8 cellular contexts compared by ENCODE assay signal in the genomic region with DNA sequence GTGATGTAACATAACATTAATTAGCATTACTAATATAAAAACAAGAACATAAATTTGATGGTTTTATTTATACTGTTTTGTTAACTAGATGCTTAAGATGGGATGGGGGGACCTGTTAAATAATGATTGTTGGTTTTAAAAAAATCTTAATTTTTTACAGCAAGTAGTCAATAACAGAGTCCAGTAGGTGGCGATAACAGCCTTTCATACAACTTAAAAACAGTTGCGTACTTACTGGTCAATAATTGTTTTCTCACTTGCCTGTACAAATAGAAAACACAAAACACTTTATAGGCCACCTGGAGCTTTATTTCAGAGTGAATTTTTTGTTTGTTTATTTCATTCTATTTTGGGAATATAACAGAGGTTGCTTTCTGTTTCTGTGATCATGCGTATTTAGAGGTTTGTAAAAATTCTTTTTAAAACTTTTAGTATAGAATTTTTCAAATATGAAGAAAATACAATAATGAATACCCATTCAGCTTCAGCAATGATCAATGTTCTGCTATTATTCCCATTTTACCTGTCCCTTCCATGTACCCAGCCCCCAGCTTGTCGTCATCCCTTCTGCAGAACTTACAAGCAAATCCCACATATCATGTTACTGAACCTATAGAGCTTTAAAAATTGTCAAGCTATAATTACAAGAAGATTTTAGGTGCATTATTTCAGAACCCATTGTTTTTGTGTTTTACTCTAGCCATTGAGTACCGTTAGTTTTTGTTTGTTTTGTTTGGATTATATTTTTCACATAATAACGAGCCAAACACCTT.
DNase-seq lines count a peak whose midpoint lies in the region; ATAC-seq and TF ChIP-seq lines count a peak whose summit lies in the region.

No MANE protein-coding gene starts in this region.

- no peaks in the 10 kb centered on the region for H3K36me3 ChIP-seq in right lobe of liver

- WGBS in right lobe of liver (ENCODE audit: insufficient coverage, low coverage, low lambda C conversion rate, missing lambda C conversion rate): 53% methylated on average over 6 of the region's 6 CpGs

- DNase-seq in DMS153 (lab: John Stamatoyannopoulos, UW) (peak; percentile 79), NCI-H748 (lab: John Stamatoyannopoulos, UW; ENCODE audit: unreplicated experiment) (peak; percentile 79), cardiac fibroblast (ENCODE audit: low read depth in 2 of 2) (peak; percentile 76 to 81), right lobe of liver (no peak)

- no peaks in the 10 kb centered on the region for H3K27me3 ChIP-seq in right lobe of liver

- H3K9me3 ChIP-seq in right lobe of liver: no peaks in the 10 kb centered on the region

- intact Hi-C loops in right lobe of liver (cut with DNase I): loop anchor here in 1 of 2 donors (10.0 kb wide), 1 partner anchor 555 kb away; no protein-coding TSS in a partner anchor

- no peaks in the 10 kb centered on the region for H3K4me1 ChIP-seq in right lobe of liver

- H3K27ac ChIP-seq in right lobe of liver: no peak overlapping the region

- H3K4me3 ChIP-seq in cardiac fibroblast (replicated peaks in 1 of 2; ENCODE audit: low read depth in 2 of 2, low read length in 2 of 2) (no peak overlapping the region), right lobe of liver (no peak overlapping the region)

- TF ChIP-seq POLR2A in right lobe of liver (IDR thresholded peaks at IDR 0.05): no peak

- TF ChIP-seq CTCF in cardiac fibroblast (IDR thresholded peaks at IDR 0.05; ENCODE audit: low read depth, low read length) (peak; percentile 60), right lobe of liver (IDR thresholded peaks at IDR 0.05) (peak; percentile 61 to 68 (median 64))

- peak; percentile 64 for ATAC-seq in HG02981 (IDR thresholded peaks at IDR 0.05; ENCODE audit: unreplicated experiment)
- ATAC-seq in right lobe of liver: peak; percentile 69 to 75 (median 72)
- ATAC-seq in GM19455 (IDR thresholded peaks at IDR 0.05; ENCODE audit: unreplicated experiment): no peak
- no peak for ATAC-seq in GM18517 (IDR thresholded peaks at IDR 0.05; ENCODE audit: unreplicated experiment)
- ATAC-seq in HG03097 (IDR thresholded peaks at IDR 0.05; ENCODE audit: low FRiP score, unreplicated experiment): no peak

Comparison
In these comparisons a context has a peak if more than half of its experiments do, and no peak if none do; other contexts are left out.
1. DNase-seq: peak in DMS153 (single experiment), NCI-H748 (single experiment) and cardiac fibroblast (2 of 2); none in right lobe of liver (0 of 3).
2. ATAC-seq: peak in HG02981 (single experiment) and right lobe of liver (4 of 4); none in GM19455 (single experiment), GM18517 (single experiment) and HG03097 (single experiment).